ENCODE assay signal across 26 cellular contexts in the genomic region with DNA sequence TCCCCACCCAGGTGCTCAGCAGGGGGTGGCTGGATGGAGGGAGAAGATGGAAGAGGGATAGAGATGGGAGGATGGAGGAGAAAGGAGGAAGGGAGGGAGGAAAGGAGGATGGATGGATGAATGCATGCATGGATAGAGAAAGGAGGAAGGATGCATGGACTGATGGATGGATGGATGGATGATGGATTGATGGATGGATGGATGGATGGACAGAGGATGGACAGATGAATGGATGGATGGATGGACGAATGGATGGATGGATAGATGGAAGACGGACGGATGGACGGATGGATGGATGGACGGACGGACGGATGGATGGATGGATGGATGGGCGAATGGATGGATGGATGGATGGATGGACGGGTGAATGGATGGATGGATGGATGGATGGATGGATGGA.
DNase-seq lines count a peak whose midpoint lies in the region; ATAC-seq, FAIRE-seq and TF ChIP-seq lines count a peak whose summit lies in the region.
"Had no signal": no experiment of that assay in that cellular context is flagged by ENCODE, and none has a peak within 500 bp of the region (broad histone marks: within the 10 kb centered on the region; RNA-seq: fewer than 3 reads in every experiment).

No MANE protein-coding gene starts in this region.

- H3K27ac Mint-ChIP-seq in Caco-2 (ENCODE audit: unreplicated experiment): peak overlapping the region; percentile 1
- H3K27ac Mint-ChIP-seq in activated CD8-positive, alpha-beta T cell treated with anti-CD3 and anti-CD28 coated beads, Interleukin-2, amount 10 ng/mL, durations not matched to agents 7 days and 5 days: no peak overlapping the region

- H3K36me3 ChIP-seq in Caco-2 (ENCODE audit: control insufficient read depth, insufficient read depth, low read length) (no peaks in the 10 kb centered on the region), endothelial cell of umbilical vein (ENCODE audit: control insufficient read depth in 2 of 2, extremely low read depth in 1 of 2, insufficient read depth in 2 of 2, low read length in 2 of 2) (no peaks in the 10 kb centered on the region), neuronal stem cell (replicated peaks in 1 of 2; ENCODE audit: control insufficient read depth in 2 of 2, insufficient read depth in 2 of 2, low read length in 2 of 2) (no peaks in the 10 kb centered on the region), HepG2 (replicated peaks in 1 of 2; ENCODE audit: control insufficient read depth in 1 of 2, insufficient read depth in 2 of 2, low read length in 2 of 2) (no peaks in the 10 kb centered on the region; a peak in 3 of 5 replicates)
- H3K36me3 ChIP-seq: BE2C, MG63 had no signal

- H3K36me3 Mint-ChIP-seq in Caco-2 (ENCODE audit: insufficient read depth, unreplicated experiment): peaks cover 26% of the 10 kb centered on the region
- H3K36me3 Mint-ChIP-seq in activated CD8-positive, alpha-beta T cell treated with anti-CD3 and anti-CD28 coated beads, Interleukin-2, amount 10 ng/mL, durations not matched to agents 7 days and 5 days (ENCODE audit: low read depth): no peaks in the 10 kb centered on the region

- peaks cover 28% of the 10 kb centered on the region for H3K79me1 ChIP-seq in neuronal stem cell (ENCODE audit: low read depth, low read length)

- dilution Hi-C loops in endothelial cell of umbilical vein (cut with MboI; ENCODE audit: extremely low pct_ligation_motif_present, low sequenced_read_pairs): no loop called here

- H3K4me1 ChIP-seq in Caco-2: peaks cover 34% of the 10 kb centered on the region
- H3K4me1 ChIP-seq in endothelial cell of umbilical vein (ENCODE audit: control insufficient read depth, extremely low read depth, insufficient read depth, low read length): peaks cover 24% of the 10 kb centered on the region
- H3K4me1 ChIP-seq in neuronal stem cell (ENCODE audit: control insufficient read depth in 2 of 2, insufficient read depth in 1 of 2, low read depth in 1 of 2, low read length in 2 of 2): peaks cover 33 to 52% of the 10 kb centered on the region in 2 donors
- peaks cover 16% of the 10 kb centered on the region for H3K4me1 ChIP-seq in HepG2 (ENCODE audit: insufficient read depth, low read length)

- peak overlapping the region; percentile 76 for H2BK12ac ChIP-seq in neuronal stem cell (ENCODE audit: low read length)

- BruUV-seq in Caco-2 (replicated peaks; lab: Mats Ljungman, UMichigan) (no TSS peak), endothelial cell of umbilical vein (replicated peaks; lab: Mats Ljungman, UMichigan) (no TSS peak), HepG2 (replicated peaks; lab: Mats Ljungman, UMichigan) (no TSS peak)

- H3K4ac ChIP-seq in neuronal stem cell (ENCODE audit: low read length): no peak overlapping the region

- intact Hi-C loops in Caco-2 (cut with micrococcal nuclease; ENCODE audit: unreplicated experiment): no loop called here
- intact Hi-C loops in endothelial cell of umbilical vein (cut with micrococcal nuclease): no loop called here
- intact Hi-C loops in HepG2 (cut with micrococcal nuclease; ENCODE audit: unreplicated experiment): no loop called here

- H4K91ac ChIP-seq in neuronal stem cell (ENCODE audit: low read depth, low read length, poor library complexity): no peak overlapping the region

- H2BK120ac ChIP-seq in neuronal stem cell (ENCODE audit: low read depth, low read length): no peak overlapping the region

- TF ChIP-seq CTCF in Caco-2 (IDR thresholded peaks at IDR 0.05; ENCODE audit: insufficient read depth in 1 of 2, low read depth in 1 of 2, low read length in 1 of 2, severe bottlenecking in 1 of 2, unreplicated experiment in 1 of 2) (no peak), RWPE1 (conservative IDR thresholded peaks at IDR 0.05; ENCODE audit: low read depth) (no peak), endothelial cell of umbilical vein (IDR thresholded peaks at IDR 0.05; ENCODE audit: extremely low read depth in 1 of 2, insufficient read depth in 1 of 2, low read depth in 1 of 2, low read length in 2 of 2) (no peak), HepG2 (CRISPR knock-in tag; IDR thresholded peaks at IDR 0.05) (no peak)

- H3K9ac ChIP-seq in endothelial cell of umbilical vein (replicated peaks; ENCODE audit: extremely low read depth, insufficient read depth, low read length) (no peak overlapping the region), neuronal stem cell (ENCODE audit: low read depth, low read length, poor library complexity) (no peak overlapping the region), HepG2 (ENCODE audit: insufficient read depth, low read depth, low read length) (no peak overlapping the region)

- POLR2A ChIA-PET in Caco-2 (lab: Charles Lee): no interaction called here
- POLR2A ChIA-PET in RWPE1 (lab: Yijun Ruan, JAX; ENCODE audit: low non-redundant PET): no interaction called here
- POLR2A ChIA-PET in endothelial cell of umbilical vein (lab: Charles Lee): no interaction called here
- POLR2A ChIA-PET in activated CD8-positive, alpha-beta T cell treated with anti-CD3 and anti-CD28 coated beads, Interleukin-2, amount 10 ng/mL, durations not matched to agents 7 days and 5 days (lab: Charles Lee): no interaction called here
- POLR2A ChIA-PET in HepG2 (lab: Yijun Ruan, JAX): no interaction called here

- no peak for TF ChIP-seq POLR2A in endothelial cell of umbilical vein (IDR thresholded peaks at IDR 0.05; ENCODE audit: low read depth, low read length)
- TF ChIP-seq POLR2A in HepG2 (IDR thresholded peaks at IDR 0.05; ENCODE audit: insufficient read depth in 1 of 2, low read depth in 2 of 2, low read length in 2 of 2): no peak

- H3K27me3 ChIP-seq in Caco-2 (replicated peaks; ENCODE audit: control insufficient read depth, insufficient read depth, low read length): no peaks in the 10 kb centered on the region
- no peaks in the 10 kb centered on the region for H3K27me3 ChIP-seq in endothelial cell of umbilical vein (ENCODE audit: control insufficient read depth in 2 of 2, insufficient read depth in 2 of 2, low read length in 2 of 2)
- no peaks in the 10 kb centered on the region for H3K27me3 ChIP-seq in neuronal stem cell (ENCODE audit: control insufficient read depth in 3 of 3, insufficient read depth in 3 of 3, low read depth in 1 of 3, low read length in 3 of 3)
- H3K27me3 ChIP-seq in HepG2 (ENCODE audit: control insufficient read depth in 1 of 2, insufficient read depth in 2 of 2, low read length in 2 of 2): no peaks in the 10 kb centered on the region
- H3K27me3 ChIP-seq: BE2C, MG63 had no signal

- H3K4me2 ChIP-seq in endothelial cell of umbilical vein (ENCODE audit: insufficient read depth, low read length) (no peak overlapping the region), neuronal stem cell (ENCODE audit: insufficient read depth, low read length, poor library complexity, severe bottlenecking) (no peak overlapping the region), HepG2 (ENCODE audit: low read depth, low read length) (no peak overlapping the region)

- no peak overlapping the region for H2BK15ac ChIP-seq in neuronal stem cell (ENCODE audit: low read length)

- no peak overlapping the region for H3K14ac ChIP-seq in neuronal stem cell (ENCODE audit: low read length)

- in situ Hi-C loops in HepG2 (cut with HindIII; ENCODE audit: extremely low pct_ligation_motif_present, low pct_unique_long_range_greater_than_20kb): no loop called here

- TF ChIP-seq RAD21 in HepG2 (CRISPR knock-in tag; IDR thresholded peaks at IDR 0.05): no peak

- H3K18ac ChIP-seq in neuronal stem cell (ENCODE audit: low read length): no peak overlapping the region

- no peaks in the 10 kb centered on the region for H3K9me1 ChIP-seq in endothelial cell of umbilical vein (replicated peaks; ENCODE audit: control insufficient read depth, extremely low read depth, insufficient read depth, low read length)

- H3K79me2 ChIP-seq in endothelial cell of umbilical vein (ENCODE audit: control insufficient read depth, insufficient read depth, low read length) (peaks cover 37% of the 10 kb centered on the region), HepG2 (ENCODE audit: insufficient read depth, low read length) (peaks cover 21% of the 10 kb centered on the region)

- H3K4me1 Mint-ChIP-seq in Caco-2 (ENCODE audit: low read depth, unreplicated experiment): peaks cover 39% of the 10 kb centered on the region
- peaks cover 8% of the 10 kb centered on the region for H3K4me1 Mint-ChIP-seq in activated CD8-positive, alpha-beta T cell treated with anti-CD3 and anti-CD28 coated beads, Interleukin-2, amount 10 ng/mL, durations not matched to agents 7 days and 5 days (ENCODE audit: low read depth)

- CTCF ChIA-PET in Caco-2 (lab: Charles Lee) (no interaction called here), RWPE1 (lab: Yijun Ruan, JAX) (no interaction called here), endothelial cell of umbilical vein (lab: Charles Lee) (no interaction called here), HepG2 (lab: Yijun Ruan, JAX; ENCODE audit: low intra/inter-chr PET ratio, low total read pairs) (no interaction called here)
- CTCF ChIA-PET in activated CD8-positive, alpha-beta T cell treated with anti-CD3 and anti-CD28 coated beads, Interleukin-2, amount 10 ng/mL, durations not matched to agents 7 days and 5 days (lab: Charles Lee): no interaction called here

- WGBS in neuronal stem cell (ENCODE audit: extremely low coverage in 2 of 2, insufficient read length in 2 of 2, insufficient replicate concordance in 1 of 2), 2 donors: 100% methylated on average over 7 of the region's 9 CpGs; no CpG with 5 or more reads in 1 of the 2 donors
- WGBS in HepG2 (ENCODE audit: low lambda C conversion rate): 87% methylated on average over 9 of the region's 9 CpGs

- no peak for TF ChIP-seq EP300 in HepG2 (IDR thresholded peaks at IDR 0.05; ENCODE audit: low read depth in 2 of 2, low read length in 2 of 2)
- TF ChIP-seq EP300 in HepG2 (CRISPR knock-in tag; IDR thresholded peaks at IDR 0.05; ENCODE audit: borderline replicate concordance): no peak

- H4K8ac ChIP-seq in neuronal stem cell (ENCODE audit: low read depth, low read length): no peak overlapping the region

- no peak overlapping the region for H2BK5ac ChIP-seq in neuronal stem cell (ENCODE audit: low read length)

- H2AK5ac ChIP-seq in neuronal stem cell (ENCODE audit: low read depth, low read length): peak overlapping the region; percentile 0

- no peaks in the 10 kb centered on the region for H4K20me1 ChIP-seq in endothelial cell of umbilical vein (replicated peaks; ENCODE audit: control insufficient read depth, extremely low read depth, insufficient read depth, low read length)
- H4K20me1 ChIP-seq in HepG2 (ENCODE audit: insufficient read depth, low read length): peaks cover 23% of the 10 kb centered on the region; the same call in 1 of the 2 replicates

- ATAC-seq in HG03565 (IDR thresholded peaks at IDR 0.05; ENCODE audit: unreplicated experiment) (no peak), HepG2 (no peak)
- ATAC-seq in activated CD8-positive, alpha-beta T cell treated with anti-CD3 and anti-CD28 coated beads, Interleukin-2, amount 10 ng/mL, durations not matched to agents 7 days and 5 days: no peak

- H3K9me3 ChIP-seq in Caco-2 (no peaks in the 10 kb centered on the region), endothelial cell of umbilical vein (replicated peaks; ENCODE audit: control insufficient read depth, insufficient read depth, low read length) (no peaks in the 10 kb centered on the region), neuronal stem cell (replicated peaks in 1 of 2; ENCODE audit: control insufficient read depth in 2 of 2, insufficient read depth in 1 of 2, low read depth in 1 of 2, low read length in 2 of 2) (no peaks in the 10 kb centered on the region), HepG2 (ENCODE audit: low read length) (no peaks in the 10 kb centered on the region)
- H3K9me3 ChIP-seq: BE2C, MG63 had no signal

- DNase-seq in Caco-2 (no peak), RWPE1 (ENCODE audit: low spot score) (no peak), endothelial cell of umbilical vein (ENCODE audit: low read depth, low spot score) (no peak), neuronal stem cell (ENCODE audit: low spot score) (no peak), H4 (ENCODE audit: low spot score) (no peak), HepG2 (ENCODE audit: low spot score) (no peak)
- no peak for DNase-seq in activated CD8-positive, alpha-beta T cell treated with anti-CD3 and anti-CD28 coated beads, Interleukin-2, amount 10 ng/mL, durations not matched to agents 7 days and 5 days
- DNase-seq: BE2C; CD4-positive, CD25-positive, alpha-beta regulatory T cell; COR-L47; DMS153; GDM1; GOT3; Kasumi-1; MG63; NCI-H1048; NCI-H1436; NCI-H2029; NCI-H2171 treated with DMSO at 0.1 percent for 48 hours; NCI-H446; NCI-H526 treated with DMSO at 0.1 percent for 48 hours; Right ventricle myocardium superior had no signal

- H3K4me3 ChIP-seq in Caco-2 (ENCODE audit: low read depth, low read length) (no peak overlapping the region), endothelial cell of umbilical vein (replicated peaks in 1 of 3; ENCODE audit: insufficient read depth in 1 of 3, low read depth in 1 of 3, low read length in 3 of 3) (no peak overlapping the region), neuronal stem cell (ENCODE audit: low read length in 2 of 2) (peak overlapping the region in 1 of 2 donors; percentile 23), HepG2 (replicated peaks in 1 of 3; ENCODE audit: insufficient read depth in 1 of 3, low read depth in 2 of 3, low read length in 3 of 3) (no peak overlapping the region)
- H3K4me3 ChIP-seq: MG63 had no signal

- peak; percentile 38 for FAIRE-seq in endothelial cell of umbilical vein (lab: Jason Lieb, UNC)
- no peak for FAIRE-seq in HepG2 (lab: Jason Lieb, UNC)
- FAIRE-seq: GM19239, RCC 7860 had no signal

- H2AFZ ChIP-seq in endothelial cell of umbilical vein (ENCODE audit: low read depth, low read length) (no peak overlapping the region), neuronal stem cell (ENCODE audit: low read length) (no peak overlapping the region), HepG2 (ENCODE audit: low read length) (no peak overlapping the region)

- no peak overlapping the region for H3K4me3 Mint-ChIP-seq in Caco-2 (ENCODE audit: unreplicated experiment)
- H3K4me3 Mint-ChIP-seq in activated CD8-positive, alpha-beta T cell treated with anti-CD3 and anti-CD28 coated beads, Interleukin-2, amount 10 ng/mL, durations not matched to agents 7 days and 5 days: no peak overlapping the region
- H3K4me3 Mint-ChIP-seq: CD4-positive, CD25-positive, alpha-beta regulatory T cell; IgD-negative memory B cell had no signal

- H3K23ac ChIP-seq in neuronal stem cell (ENCODE audit: low read depth, low read length, poor library complexity): peak overlapping the region; percentile 52

- no peaks in the 10 kb centered on the region for H3K27me3 Mint-ChIP-seq in Caco-2 (ENCODE audit: insufficient read depth, unreplicated experiment)
- no peaks in the 10 kb centered on the region for H3K27me3 Mint-ChIP-seq in activated CD8-positive, alpha-beta T cell treated with anti-CD3 and anti-CD28 coated beads, Interleukin-2, amount 10 ng/mL, durations not matched to agents 7 days and 5 days (ENCODE audit: low read depth)
- H3K27me3 Mint-ChIP-seq: CD4-positive, CD25-positive, alpha-beta regulatory T cell; IgD-negative memory B cell had no signal

- H3K9me3 Mint-ChIP-seq in Caco-2 (ENCODE audit: unreplicated experiment): no peaks in the 10 kb centered on the region
- H3K9me3 Mint-ChIP-seq in activated CD8-positive, alpha-beta T cell treated with anti-CD3 and anti-CD28 coated beads, Interleukin-2, amount 10 ng/mL, durations not matched to agents 7 days and 5 days (ENCODE audit: insufficient read depth): no peaks in the 10 kb centered on the region
- H3K9me3 Mint-ChIP-seq: CD4-positive, CD25-positive, alpha-beta regulatory T cell; IgD-negative memory B cell had no signal

- H3K27ac ChIP-seq in RWPE1 (peak overlapping the region; percentile 84), endothelial cell of umbilical vein (ENCODE audit: insufficient read depth, low read depth, low read length) (no peak overlapping the region), neuronal stem cell (replicated peaks; ENCODE audit: low read length) (no peak overlapping the region), HepG2 (ENCODE audit: extremely low read length, insufficient read depth, low read length) (no peak overlapping the region)
